In genomic region chr6:110542311-110543024, GRCh38 we compare ENCODE assay signal across 11 cellular contexts.
DNase-seq lines count a peak whose midpoint lies in the region; ATAC-seq and TF ChIP-seq lines count a peak whose summit lies in the region.
"Had no signal": no experiment of that assay in that cellular context is flagged by ENCODE, and none has a peak within 500 bp of the region (broad histone marks: within the 10 kb centered on the region; RNA-seq: fewer than 3 reads in every experiment).

No MANE protein-coding gene starts in this region.

- H3K36me3 ChIP-seq in adipocyte (ENCODE audit: control insufficient read depth, insufficient read depth, low read length, severe bottlenecking) (no peaks in the 10 kb centered on the region), left ventricle myocardium inferior (no peaks in the 10 kb centered on the region), osteoblast (ENCODE audit: insufficient read depth, low read length) (no peaks in the 10 kb centered on the region), Peyer's patch (no peaks in the 10 kb centered on the region)

- H4K20me1 ChIP-seq in osteoblast (ENCODE audit: insufficient read depth, low read length), result no peaks in the 10 kb centered on the region

- TF ChIP-seq POLR2A in Peyer's patch (IDR thresholded peaks at IDR 0.05), result no peak

- H3K9ac ChIP-seq in adipocyte (ENCODE audit: low read length), result no peak overlapping the region

- intact Hi-C loops in left ventricle myocardium inferior (cut with micrococcal nuclease), result no loop called here

- H3K4me3 ChIP-seq in adipocyte (ENCODE audit: low read length) (peak overlapping the region; percentile 46), left ventricle myocardium inferior (peak overlapping the region; percentile 47), osteoblast (ENCODE audit: insufficient read depth, low read length) (peak overlapping the region; percentile 20), Peyer's patch (no peak overlapping the region)

- peak overlapping the region; percentile 46 for H3K4me2 ChIP-seq in osteoblast (ENCODE audit: insufficient read depth, low read length)

- H3K27ac ChIP-seq in left ventricle myocardium inferior (replicated peaks) (peak overlapping the region; percentile 96), osteoblast (ENCODE audit: low read depth, low read length) (peak overlapping the region; percentile 65), Peyer's patch (no peak overlapping the region)

- DNase-seq in DMS79 treated with DMSO at 0.1 percent for 48 hours (lab: John Stamatoyannopoulos, UW), result peak; percentile 62
- peak; percentile 42 for DNase-seq in adipocyte (ENCODE audit: low read depth)
- peak; percentile 66 for DNase-seq in left ventricle myocardium inferior
- no peak for DNase-seq in osteoblast (ENCODE audit: insufficient read length, low spot score, missing footprints)
- DNase-seq in SIG-M5 (lab: John Stamatoyannopoulos, UW), result no peak
- DNase-seq in Peyer's patch, result no peak
- DNase-seq: activated CD8-positive, alpha-beta memory T cell treated with anti-CD3 and anti-CD28 coated beads, Interleukin-2, amount 50 U/mL, for 4 hours; activated naive CD8-positive, alpha-beta T cell treated with anti-CD3 and anti-CD28 coated beads for 36 hours; NCI-H1092 had no signal

- H2AFZ ChIP-seq in osteoblast (ENCODE audit: low read length), result peak overlapping the region; percentile 21

- TF ChIP-seq CTCF in left ventricle myocardium inferior (IDR thresholded peaks at IDR 0.05; ENCODE audit: borderline replicate concordance), result no peak
- peak; percentile 7 for TF ChIP-seq CTCF in osteoblast (IDR thresholded peaks at IDR 0.05; ENCODE audit: extremely low read depth, low read depth, low read length)
- no peak for TF ChIP-seq CTCF in Peyer's patch (IDR thresholded peaks at IDR 0.05)

- H3K9me3 ChIP-seq in adipocyte (ENCODE audit: control insufficient read depth, low read length) (peaks cover 4% of the 10 kb centered on the region), left ventricle myocardium inferior (replicated peaks) (peaks cover 26% of the 10 kb centered on the region), osteoblast (ENCODE audit: low read depth, low read length) (no peaks in the 10 kb centered on the region), Peyer's patch (no peaks in the 10 kb centered on the region)

- ATAC-seq in GM21528 (IDR thresholded peaks at IDR 0.05; ENCODE audit: low FRiP score, unreplicated experiment) (no peak), HG02588 (IDR thresholded peaks at IDR 0.05; ENCODE audit: unreplicated experiment) (no peak)

- H3K4me1 ChIP-seq in adipocyte (ENCODE audit: control insufficient read depth, insufficient read depth, low read length), result peaks cover 23% of the 10 kb centered on the region
- peaks cover 23% of the 10 kb centered on the region for H3K4me1 ChIP-seq in left ventricle myocardium inferior
- peaks cover 31% of the 10 kb centered on the region for H3K4me1 ChIP-seq in osteoblast (ENCODE audit: insufficient read depth, low read length)
- peaks cover 0 to under 1% (median 0%) of the 10 kb centered on the region in 4 donors for H3K4me1 ChIP-seq in Peyer's patch

- no peaks in the 10 kb centered on the region for H3K79me2 ChIP-seq in osteoblast (ENCODE audit: insufficient read depth, low read length)

- H3K27me3 ChIP-seq in adipocyte (replicated peaks; ENCODE audit: control insufficient read depth, insufficient read depth, low read length) (no peaks in the 10 kb centered on the region), left ventricle myocardium inferior (ENCODE audit: low read depth) (no peaks in the 10 kb centered on the region), osteoblast (ENCODE audit: insufficient read depth, low read length) (no peaks in the 10 kb centered on the region), Peyer's patch (no peaks in the 10 kb centered on the region)

Comparison
In these comparisons a context has a peak if more than half of its experiments do, and no peak if none do; other contexts are left out.
1. DNase-seq: peak in DMS79 treated with DMSO at 0.1 percent for 48 hours (single experiment), adipocyte (single experiment) and left ventricle myocardium inferior (single experiment); none in osteoblast (single experiment), SIG-M5 (single experiment) and Peyer's patch (0 of 3).
2. H3K4me3 ChIP-seq: peak in adipocyte (single experiment), left ventricle myocardium inferior (single experiment) and osteoblast (single experiment); none in Peyer's patch (0 of 4).
3. H3K27ac ChIP-seq: peak in left ventricle myocardium inferior (single experiment) and osteoblast (single experiment); none in Peyer's patch (0 of 4).